11 cellular contexts compared by ENCODE assay signal in genomic region chr3:148718982-148719862, GRCh38. TPM values are rescaled to one million over a fixed set of nuclear protein-coding genes. Genes with fewer than 3 reads are reported as not detected.
A peak's percentile ranks its signal among the peaks of the same experiment; 100 is the strongest.
DNase-seq lines count a peak whose midpoint lies in the region; ATAC-seq, FAIRE-seq and TF ChIP-seq lines count a peak whose summit lies in the region.
"Had no signal": no experiment of that assay in that cellular context is flagged by ENCODE, and none has a peak within 500 bp of the region (broad histone marks: within the 10 kb centered on the region; RNA-seq: fewer than 3 reads in every experiment).

No MANE protein-coding gene starts in this region.

- H3K9me3 Mint-ChIP-seq in WTC11, result no peaks in the 10 kb centered on the region
- H3K9me3 Mint-ChIP-seq: stimulated activated naive CD8-positive, alpha-beta T cell treated with anti-CD3 and anti-CD28 coated beads, Interleukin-15, Interleukin-2, amounts not matched to agents 100 ng/mL and 50 ng/mL, for 24 hours had no signal

- H3K27me3 Mint-ChIP-seq in WTC11 (ENCODE audit: low read depth), result no peaks in the 10 kb centered on the region
- H3K27me3 Mint-ChIP-seq: stimulated activated naive CD8-positive, alpha-beta T cell treated with anti-CD3 and anti-CD28 coated beads, Interleukin-15, Interleukin-2, amounts not matched to agents 100 ng/mL and 50 ng/mL, for 24 hours had no signal

- H3K27ac ChIP-seq in kidney (ENCODE audit: low read depth in 2 of 2, low read length in 2 of 2), result no peak overlapping the region
- H3K27ac ChIP-seq: parathyroid adenoma had no signal

- intact Hi-C loops in kidney (cut with DNase I), result no loop called here

- no peak overlapping the region for H3K9ac ChIP-seq in kidney (ENCODE audit: low read length in 2 of 2)
- H3K9ac ChIP-seq: parathyroid adenoma had no signal

- peak; percentile 49 for FAIRE-seq in kidney (lab: Jason Lieb, UNC)

- no peaks in the 10 kb centered on the region for H3K9me3 ChIP-seq in kidney (ENCODE audit: control insufficient read depth in 1 of 2, low read length in 2 of 2)

- no peaks in the 10 kb centered on the region for H3K36me3 Mint-ChIP-seq in WTC11

- TF ChIP-seq CTCF in WTC11 (IDR thresholded peaks at IDR 0.05), result no peak
- TF ChIP-seq CTCF in kidney (IDR thresholded peaks at IDR 0.05; ENCODE audit: borderline replicate concordance, extremely low read depth, insufficient read depth), result no peak

- no peaks in the 10 kb centered on the region for H3K27me3 ChIP-seq in H7 (ENCODE audit: control insufficient read depth, insufficient read depth, low read length)

- H3K4me1 ChIP-seq in kidney (ENCODE audit: control insufficient read depth in 1 of 2, insufficient read depth in 1 of 2, low read depth in 1 of 2, low read length in 2 of 2), result no peaks in the 10 kb centered on the region
- H3K4me1 ChIP-seq: parathyroid adenoma had no signal

- no peak overlapping the region for H3K27ac Mint-ChIP-seq in WTC11
- H3K27ac Mint-ChIP-seq: stimulated activated naive CD8-positive, alpha-beta T cell treated with anti-CD3 and anti-CD28 coated beads, Interleukin-15, Interleukin-2, amounts not matched to agents 100 ng/mL and 50 ng/mL, for 24 hours had no signal

- H3K4me3 ChIP-seq in H7 (ENCODE audit: insufficient read depth, low read depth, low read length) (no peak overlapping the region), kidney (ENCODE audit: low read length in 2 of 2) (no peak overlapping the region)

- CTCF ChIA-PET in WTC11 (lab: Charles Lee), result interaction anchor here (0.5 to 2.0 kb wide), 17 partner anchors 8 to 630 kb away, joined by 3 to 19 read pairs (median 3); partner anchors contain the start of gene AGTR1

- H3K4me3 Mint-ChIP-seq in WTC11, result no peak overlapping the region
- H3K4me3 Mint-ChIP-seq: stimulated activated naive CD8-positive, alpha-beta T cell treated with anti-CD3 and anti-CD28 coated beads, Interleukin-15, Interleukin-2, amounts not matched to agents 100 ng/mL and 50 ng/mL, for 24 hours had no signal

- peaks cover 14% of the 10 kb centered on the region for H3K4me1 Mint-ChIP-seq in WTC11

- ATAC-seq in WTC11, result peak; percentile 96
- no peak for ATAC-seq in GM18520 (IDR thresholded peaks at IDR 0.05; ENCODE audit: unreplicated experiment)
- ATAC-seq in HG03565 (IDR thresholded peaks at IDR 0.05; ENCODE audit: unreplicated experiment), result no peak

- POLR2A ChIA-PET in WTC11 (lab: Charles Lee), result no interaction called here

- no peaks in the 10 kb centered on the region for H3K36me3 ChIP-seq in H7 (replicated peaks; ENCODE audit: control insufficient read depth, insufficient read depth, low read length)
- no peaks in the 10 kb centered on the region for H3K36me3 ChIP-seq in kidney (ENCODE audit: control insufficient read depth in 1 of 2, insufficient read depth in 2 of 2, low read length in 2 of 2)

- DNase-seq in AG08395 (ENCODE audit: low spot score) (peak; percentile 38), H7 (peak; percentile 10), WTC11 (ENCODE audit: low spot score) (peak; percentile 16), kidney (no peak), epidermal melanocyte (ENCODE audit: insufficient read length, low spot score) (no peak), T-helper 9 cell (no peak)
- DNase-seq: NCI-H345 had no signal

TF ChIP-seq in WTC11, 78 proteins besides CTCF, POLR2A, EP300 and RAD21:
- TF ChIP-seq FOXK1 (CRISPR knock-in tag; IDR thresholded peaks at IDR 0.05) (no peak), TEAD1 (CRISPR knock-in tag; IDR thresholded peaks at IDR 0.05) (no peak), SP1 (CRISPR knock-in tag; conservative IDR thresholded peaks at IDR 0.05) (no peak), ARID4B (CRISPR knock-in tag; IDR thresholded peaks at IDR 0.05; ENCODE audit: borderline replicate concordance) (no peak)

RNA-seq across cellular contexts. Expression of gene AGTR1, which starts 21.5 kb away (rescaled TPM):
- 0.03 and 0.30 TPM in 2 replicates for total RNA-seq in H7 (2014; rRNA removed; shearing (Covaris generic))
- 0.13 to 0.25 TPM in 2 of 3 replicates, not detected in the other for total RNA-seq in WTC11 (2021)
- 5.6 TPM for total RNA-seq in kidney
- 14.8 TPM for polyA plus RNA-seq in kidney (ENCODE audit: insufficient read depth, low read depth, low replicate concordance)

Comparison
In these comparisons a context has a peak if more than half of its experiments do, and no peak if none do; other contexts are left out.
1. DNase-seq: peak in AG08395 (single experiment), H7 (single experiment) and WTC11 (single experiment); none in kidney (single experiment), epidermal melanocyte (single experiment) and T-helper 9 cell (single experiment).